Comparison of ENCODE assay signal across 6 cellular contexts in the genomic region with DNA sequence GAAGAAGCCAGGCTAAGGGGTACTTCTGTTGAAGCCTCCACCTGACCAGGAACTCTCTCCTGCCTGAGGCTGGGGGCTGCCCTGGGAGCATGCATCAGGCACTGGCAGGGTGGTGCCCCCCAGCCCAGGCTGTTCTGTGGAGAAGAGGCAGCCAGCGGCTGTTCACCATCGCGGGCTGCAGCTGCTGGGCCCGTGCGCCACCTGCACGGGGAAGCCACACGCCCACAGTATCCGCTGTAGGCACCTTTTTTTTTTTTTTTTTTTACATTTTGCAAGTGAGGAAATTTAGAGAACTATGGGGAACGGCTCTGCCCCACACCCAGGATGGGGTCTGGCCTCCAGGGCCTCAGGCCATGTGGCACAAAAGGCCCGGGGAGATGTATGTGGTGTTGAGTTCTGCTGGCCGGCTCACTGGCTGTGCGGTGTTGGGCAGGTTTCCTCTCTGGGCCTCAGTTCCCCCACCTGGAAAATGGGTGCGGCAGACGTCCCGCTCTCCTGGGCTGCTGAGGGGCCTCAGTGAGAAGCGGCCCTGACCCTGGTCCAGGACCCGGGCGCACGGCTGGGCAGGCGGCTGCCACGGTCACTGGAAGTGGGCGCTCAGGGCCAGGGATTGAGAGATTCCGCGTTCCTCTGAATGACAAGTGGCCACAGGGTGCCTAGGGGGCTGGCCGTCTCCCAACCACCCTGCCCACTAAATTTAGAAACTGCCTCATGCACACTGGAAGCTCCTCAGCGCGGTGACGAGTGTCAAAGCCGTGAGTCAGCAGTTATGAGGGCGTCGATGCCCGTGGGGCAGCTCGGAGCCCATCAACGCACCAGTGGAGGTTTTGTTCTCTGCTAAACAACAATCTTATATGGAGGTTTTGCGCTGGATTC.
DNase-seq lines count a peak whose midpoint lies in the region; ATAC-seq and TF ChIP-seq lines count a peak whose summit lies in the region.

No MANE protein-coding gene starts in this region.

- peaks cover 6% of the 10 kb centered on the region for H3K4me1 Mint-ChIP-seq in T-helper 1 cell treated with Interleukin-12 subunit alpha and Interleukin-12 subunit beta and Interleukin-4 antibody, amounts not matched to agents 30 μg/mL and 1 μg/mL, for 36 hours (ENCODE audit: low read depth)

- no peak overlapping the region for H3K4me3 ChIP-seq in fibroblast of mammary gland (ENCODE audit: control insufficient read depth, low read depth, low read length)

- ATAC-seq in GM21619 (IDR thresholded peaks at IDR 0.05; ENCODE audit: unreplicated experiment), result peak; percentile 44

- in situ Hi-C loops in GM13977 (cut with MboI; ENCODE audit: low pct_unique_long_range_greater_than_20kb, low sequenced_read_pairs, unreplicated experiment), result no loop called here

- no peaks in the 10 kb centered on the region for H3K36me3 Mint-ChIP-seq in T-helper 1 cell treated with Interleukin-12 subunit alpha and Interleukin-12 subunit beta and Interleukin-4 antibody, amounts not matched to agents 30 μg/mL and 1 μg/mL, for 36 hours (ENCODE audit: low read depth)

- H3K27me3 Mint-ChIP-seq in T-helper 1 cell treated with Interleukin-12 subunit alpha and Interleukin-12 subunit beta and Interleukin-4 antibody, amounts not matched to agents 30 μg/mL and 1 μg/mL, for 36 hours (ENCODE audit: low read depth), result no peaks in the 10 kb centered on the region

- DNase-seq in fibroblast of mammary gland (ENCODE audit: low read depth), result peak; percentile 41
- DNase-seq in stimulated activated CD4-positive, alpha-beta T cell treated with anti-CD3 and anti-CD28 coated beads, TNF-alpha, amount 100 ng/mL, for 4 hours (ENCODE audit: low read depth in 3 of 3), result peak in 2 of 3 experiments; percentile 32 to 33
- no peak for DNase-seq in GM13977 (ENCODE audit: low spot score)
- DNase-seq in NCI-H1694 (lab: John Stamatoyannopoulos, UW), result no peak

- H3K9me3 Mint-ChIP-seq in T-helper 1 cell treated with Interleukin-12 subunit alpha and Interleukin-12 subunit beta and Interleukin-4 antibody, amounts not matched to agents 30 μg/mL and 1 μg/mL, for 36 hours, result no peaks in the 10 kb centered on the region

- H3K4me3 Mint-ChIP-seq in T-helper 1 cell treated with Interleukin-12 subunit alpha and Interleukin-12 subunit beta and Interleukin-4 antibody, amounts not matched to agents 30 μg/mL and 1 μg/mL, for 36 hours, result no peak overlapping the region

- TF ChIP-seq CTCF in fibroblast of mammary gland (conservative IDR thresholded peaks at IDR 0.05; ENCODE audit: control insufficient read depth, insufficient read depth, low read depth, low read length) (no peak), GM13977 (IDR thresholded peaks at IDR 0.05; ENCODE audit: extremely low read depth, insufficient read depth, missing control alignments) (no peak)

- peak overlapping the region; percentile 49 for H3K27ac Mint-ChIP-seq in T-helper 1 cell treated with Interleukin-12 subunit alpha and Interleukin-12 subunit beta and Interleukin-4 antibody, amounts not matched to agents 30 μg/mL and 1 μg/mL, for 36 hours

Comparison
In these comparisons a context has a peak if more than half of its experiments do, and no peak if none do; other contexts are left out.
1. DNase-seq: peak in fibroblast of mammary gland (single experiment) and stimulated activated CD4-positive, alpha-beta T cell treated with anti-CD3 and anti-CD28 coated beads, TNF-alpha, amount 100 ng/mL, for 4 hours (2 of 3); none in GM13977 (single experiment) and NCI-H1694 (single experiment).